ENCODE assay signal across 8 cellular contexts in the genomic region with DNA sequence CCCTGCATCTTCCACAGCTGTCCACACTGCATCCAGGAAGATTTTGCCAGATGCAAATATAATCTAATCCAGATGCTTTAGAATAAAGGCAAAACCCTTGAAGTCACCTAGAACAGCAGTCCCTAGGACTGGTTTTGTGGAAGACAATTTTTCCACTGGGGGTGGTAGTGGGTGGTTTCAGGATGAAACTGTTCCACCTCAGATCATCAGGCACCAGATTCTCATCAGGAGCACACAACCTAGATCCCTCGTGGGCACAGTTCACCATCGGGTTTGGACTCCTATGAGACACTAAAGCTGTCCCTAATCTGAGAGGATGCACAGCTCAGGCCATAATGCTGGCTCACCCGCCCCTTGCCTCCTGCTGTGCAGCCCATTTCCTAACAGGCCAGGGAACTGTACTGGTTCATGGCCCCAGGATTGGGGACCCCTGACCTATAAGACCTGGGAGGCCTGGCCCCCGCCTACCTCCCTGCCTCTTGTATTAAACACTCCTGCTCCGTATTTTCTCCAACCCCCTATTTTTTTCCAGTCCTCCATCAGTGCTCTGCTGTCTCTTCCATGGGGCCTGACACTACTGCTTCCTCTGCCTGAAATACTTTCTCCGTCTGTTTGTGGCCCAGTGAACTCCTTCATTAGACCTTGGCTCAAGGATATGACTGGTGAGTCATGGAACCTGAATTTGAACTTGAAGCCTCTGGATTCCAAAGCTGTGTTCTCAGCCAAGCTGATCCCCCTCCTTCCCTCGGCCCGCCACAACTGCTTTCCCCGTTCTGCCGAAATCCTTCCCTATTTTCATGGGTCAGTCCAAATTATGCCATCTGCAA.
DNase-seq lines count a peak whose midpoint lies in the region; TF ChIP-seq lines count a peak whose summit lies in the region.

No MANE protein-coding gene starts in this region.

- TF ChIP-seq POLR2A in adrenal gland (IDR thresholded peaks at IDR 0.05) (no peak), spleen (IDR thresholded peaks at IDR 0.05) (no peak)

- H3K27ac ChIP-seq in adrenal gland = peak overlapping the region in 4 of 5 donors; percentile 28 to 87 (median 38)
- H3K27ac ChIP-seq in spleen = peak overlapping the region in 7 of 8 donors; percentile 60 to 80 (median 68)

- TF ChIP-seq CTCF in adrenal gland (IDR thresholded peaks at IDR 0.05) (no peak), spleen (IDR thresholded peaks at IDR 0.05 in 8 of 11, conservative IDR thresholded peaks at IDR 0.05 in 3 of 11) (no peak)

- DNase-seq in HK-2 (ENCODE audit: unreplicated experiment) = peak; percentile 67
- DNase-seq in adrenal gland = peak; percentile 30 to 71 (median 53)
- DNase-seq in hepatic stellate cell (ENCODE audit: low spot score) = peak; percentile 95
- DNase-seq in spleen = no peak
- DNase-seq in NCI-H1092 (lab: John Stamatoyannopoulos, UW) = no peak
- no peak for DNase-seq in stimulated activated naive CD4-positive, alpha-beta T cell treated with Interleukin-2 at 50 U/mL for 16 hours (lab: John Stamatoyannopoulos, UW)
- DNase-seq in hippocampal formation (lab: John Stamatoyannopoulos, UW) = no peak
- DNase-seq in NCI-H2227 treated with DMSO at 0.1 percent for 48 hours (lab: John Stamatoyannopoulos, UW) = no peak

- WGBS in adrenal gland, 4 donors = 37 to 49% (median 43%) methylated on average over 8 to 10 of the region's 10 CpGs
- WGBS in spleen, 5 donors = 52 to 73% (median 68%) methylated on average over 10 of the region's 10 CpGs

- peaks cover 8 to 17% of the 10 kb centered on the region in 2 donors for H3K4me1 ChIP-seq in adrenal gland (replicated peaks in 1 of 2)
- peaks cover 4 to 30% (median 15%) of the 10 kb centered on the region in 6 donors for H3K4me1 ChIP-seq in spleen

- H3K9me3 ChIP-seq in adrenal gland (replicated peaks in 1 of 3) (no peaks in the 10 kb centered on the region), spleen (no peaks in the 10 kb centered on the region)

- no peaks in the 10 kb centered on the region for H3K36me3 ChIP-seq in adrenal gland (replicated peaks in 1 of 2)
- H3K36me3 ChIP-seq in spleen = peaks cover 0 to 32% (median 6%) of the 10 kb centered on the region in 6 donors

- intact Hi-C loops in adrenal gland (cut with DNase I) (no loop called here), spleen (cut with DNase I; ENCODE audit: low total_unique reads) (loop anchor here (10.0 kb wide), 1 partner anchor 55 kb away; no protein-coding TSS in a partner anchor)

- no peak overlapping the region for H3K4me3 ChIP-seq in adrenal gland
- H3K4me3 ChIP-seq in spleen = no peak overlapping the region

- H3K27me3 ChIP-seq in adrenal gland = no peaks in the 10 kb centered on the region
- H3K27me3 ChIP-seq in spleen (replicated peaks in 1 of 7) = no peaks in the 10 kb centered on the region

Comparison
In these comparisons a context has a peak if more than half of its experiments do, and no peak if none do; other contexts are left out.
1. DNase-seq: peak in HK-2 (single experiment), adrenal gland (7 of 7) and hepatic stellate cell (single experiment); none in spleen (single experiment), NCI-H1092 (single experiment), stimulated activated naive CD4-positive, alpha-beta T cell treated with Interleukin-2 at 50 U/mL for 16 hours (single experiment), hippocampal formation (0 of 2) and NCI-H2227 treated with DMSO at 0.1 percent for 48 hours (single experiment).